Comparison of ENCODE assay signal across 9 cellular contexts in the genomic region with DNA sequence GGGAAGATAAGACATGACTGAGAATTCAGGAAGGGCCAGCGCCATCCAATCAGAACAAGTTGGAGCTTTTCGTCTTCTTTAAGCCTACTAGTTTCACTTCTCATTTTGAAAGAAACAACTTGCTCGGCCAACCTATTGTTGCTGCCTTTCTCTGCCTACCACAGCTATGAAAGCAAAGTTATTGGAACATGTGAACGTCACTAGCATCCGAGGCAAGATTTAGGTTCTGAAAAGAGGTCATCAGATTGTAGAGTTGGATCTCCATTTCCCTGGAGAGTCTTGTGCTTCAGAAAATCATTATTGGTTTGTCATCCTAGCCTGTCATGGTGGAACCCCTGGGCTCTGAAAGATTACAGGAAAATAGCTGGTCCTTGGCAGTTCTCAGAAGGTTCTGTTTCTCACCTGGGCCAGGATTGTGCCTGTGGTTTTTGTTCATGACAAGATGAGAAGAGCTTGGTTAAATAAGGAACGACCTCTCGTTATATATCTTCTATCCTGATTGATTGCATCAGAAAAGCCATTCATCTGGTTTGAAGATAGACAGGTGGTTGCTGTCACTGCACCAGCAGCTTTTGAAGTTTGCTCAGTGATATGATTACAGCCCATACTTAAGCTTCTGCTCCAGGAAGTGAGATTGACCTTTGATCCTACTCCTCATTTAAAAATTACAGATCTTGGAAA. TPM values are rescaled to one million over a fixed set of nuclear protein-coding genes. Genes with fewer than 3 reads are reported as not detected.
DNase-seq lines count a peak whose midpoint lies in the region; ATAC-seq, FAIRE-seq and TF ChIP-seq lines count a peak whose summit lies in the region.
"Had no signal": no experiment of that assay in that cellular context is flagged by ENCODE, and none has a peak within 500 bp of the region (broad histone marks: within the 10 kb centered on the region; RNA-seq: fewer than 3 reads in every experiment).

No MANE protein-coding gene starts in this region.

- no peak overlapping the region for H2BK15ac ChIP-seq in neuronal stem cell (ENCODE audit: low read length)

- SMC1A ChIA-PET in GM12878 (lab: Charles Lee; ENCODE audit: uncharacterized antibody, unreplicated experiment): interaction anchor here (0.6 to 5.9 kb wide), 9 partner anchors 9 to 1209 kb away, joined by 3 to 63 read pairs (median 3); no protein-coding TSS in a partner anchor

- H3K9ac ChIP-seq in GM12878 (ENCODE audit: control insufficient read depth, insufficient read depth, low read length) (peak overlapping the region; percentile 66), neuronal stem cell (ENCODE audit: low read depth, low read length, poor library complexity) (no peak overlapping the region)

- H3K4ac ChIP-seq in neuronal stem cell (ENCODE audit: low read length): no peak overlapping the region

- no peak for TF ChIP-seq CTCF in GM12865 (IDR thresholded peaks at IDR 0.05; ENCODE audit: insufficient read depth, low read depth, low read length, missing control alignments)
- TF ChIP-seq CTCF in GM20000 (IDR thresholded peaks at IDR 0.05; ENCODE audit: extremely low read depth, missing control alignments): no peak
- TF ChIP-seq CTCF in GM12878 (IDR thresholded peaks at IDR 0.05 in 2 of 3, conservative IDR thresholded peaks at IDR 0.05 in 1 of 3; ENCODE audit: control insufficient read depth in 2 of 3, extremely low read depth in 1 of 3, insufficient read depth in 1 of 3, low read depth in 3 of 3, low read length in 3 of 3): no peak
- no peak for TF ChIP-seq CTCF in thyroid gland (IDR thresholded peaks at IDR 0.05)

- no peaks in the 10 kb centered on the region for H3K36me3 ChIP-seq in GM12878 (ENCODE audit: control insufficient read depth in 2 of 2, insufficient read depth in 2 of 2, low read length in 1 of 2)
- no peaks in the 10 kb centered on the region for H3K36me3 ChIP-seq in thyroid gland
- no peaks in the 10 kb centered on the region for H3K36me3 ChIP-seq in aorta (ENCODE audit: control insufficient read depth in 1 of 2, insufficient read depth in 2 of 2, low read length in 1 of 2)
- H3K36me3 ChIP-seq in neuronal stem cell (replicated peaks in 1 of 2; ENCODE audit: control insufficient read depth in 2 of 2, insufficient read depth in 2 of 2, low read length in 2 of 2): no peaks in the 10 kb centered on the region

- in situ Hi-C loops in GM12878 (cut with MboI): no loop called here

- H3K4me3 ChIP-seq in GM12865 (ENCODE audit: low read depth, low read length): peak overlapping the region; percentile 24
- no peak overlapping the region for H3K4me3 ChIP-seq in GM12878
- no peak overlapping the region for H3K4me3 ChIP-seq in thyroid gland (replicated peaks in 1 of 3)
- H3K4me3 ChIP-seq in aorta (ENCODE audit: low read length in 2 of 2): no peak overlapping the region
- H3K4me3 ChIP-seq in neuronal stem cell (ENCODE audit: low read length in 2 of 2): no peak overlapping the region

- H2BK12ac ChIP-seq in neuronal stem cell (ENCODE audit: low read length): no peak overlapping the region

- POLR2A ChIA-PET in GM12878 (lab: Charles Lee): interaction anchor here (0.5 to 1.7 kb wide), 2 partner anchors 9 kb away, joined by 4 to 8 read pairs; no protein-coding TSS in a partner anchor

- peak; percentile 85 for FAIRE-seq in GM12878 (lab: Jason Lieb, UNC)

- H3K9me3 ChIP-seq in GM12878 (replicated peaks; ENCODE audit: control insufficient read depth, insufficient read depth, low read length) (no peaks in the 10 kb centered on the region; the same call in 2 of the 3 replicates), thyroid gland (no peaks in the 10 kb centered on the region), aorta (ENCODE audit: control insufficient read depth, low read length) (no peaks in the 10 kb centered on the region), neuronal stem cell (replicated peaks in 1 of 2; ENCODE audit: control insufficient read depth in 2 of 2, insufficient read depth in 1 of 2, low read depth in 1 of 2, low read length in 2 of 2) (no peaks in the 10 kb centered on the region)

- no peak overlapping the region for H3K23ac ChIP-seq in neuronal stem cell (ENCODE audit: low read depth, low read length, poor library complexity)

- H4K8ac ChIP-seq in neuronal stem cell (ENCODE audit: low read depth, low read length): no peak overlapping the region

- TF ChIP-seq RAD21 in GM12878 (IDR thresholded peaks at IDR 0.05; ENCODE audit: insufficient read depth, low read depth, low read length): no peak

- DNase-seq in GM12865 (ENCODE audit: low read depth) (peak; percentile 84), GM20000 (ENCODE audit: low spot score) (peak; percentile 19), GM12878 (ENCODE audit: low read depth, low spot score) (peak; percentile 74), left lobe of liver (ENCODE audit: low spot score) (no peak), thyroid gland (no peak), aorta (no peak), neuronal stem cell (ENCODE audit: low spot score) (no peak)

- no peaks in the 10 kb centered on the region for H4K20me1 ChIP-seq in GM12878 (ENCODE audit: control insufficient read depth, insufficient read depth)

- ATAC-seq in HG03520 (IDR thresholded peaks at IDR 0.05; ENCODE audit: unreplicated experiment) (peak; percentile 70), GM12878 (peak; percentile 60), left lobe of liver (no peak), aorta (ENCODE audit: low FRiP score) (no peak)

- 1% methylated on average over 7 of the region's 7 CpGs for WGBS in GM12878 (ENCODE audit: insufficient coverage, insufficient replicate concordance, low lambda C conversion rate, missing lambda C conversion rate)
- WGBS in thyroid gland, 2 donors: 84 to 85% methylated on average over 7 of the region's 7 CpGs
- WGBS in aorta, 2 donors: 87% methylated on average over 7 of the region's 7 CpGs
- WGBS in neuronal stem cell (ENCODE audit: extremely low coverage in 2 of 2, insufficient read length in 2 of 2, insufficient replicate concordance in 1 of 2), 2 donors: no CpG with 5 or more reads among the region's 7 CpGs

- no peaks in the 10 kb centered on the region for H3K79me2 ChIP-seq in GM12878 (ENCODE audit: control insufficient read depth, insufficient read depth, low read length)

- no peak overlapping the region for H2BK5ac ChIP-seq in neuronal stem cell (ENCODE audit: low read length)

- H4K91ac ChIP-seq in neuronal stem cell (ENCODE audit: low read depth, low read length, poor library complexity): no peak overlapping the region

- intact Hi-C loops in GM12878 (cut with micrococcal nuclease; ENCODE audit: unreplicated experiment): loop anchor here (5.0 to 10.0 kb wide), 3 partner anchors 85 to 1647 kb away; partner anchors contain the start of genes CENPN and CMC2
- intact Hi-C loops in thyroid gland (cut with DNase I): no loop called here
- intact Hi-C loops in aorta (cut with DNase I): no loop called here

- H2AFZ ChIP-seq in GM12878 (ENCODE audit: control insufficient read depth, low read depth, low read length) (peak overlapping the region; percentile 81), neuronal stem cell (ENCODE audit: low read length) (no peak overlapping the region)

- RAD21 ChIA-PET in GM12878 (lab: Charles Lee; ENCODE audit: unreplicated experiment): interaction anchor here (1.3 to 3.2 kb wide), 5 partner anchors 9 to 84 kb away, joined by 4 to 14 read pairs (median 5); no protein-coding TSS in a partner anchor

- CTCF ChIA-PET in GM12878 (lab: Yijun Ruan, JAX): interaction anchor here (1.2 to 10.3 kb wide), 4 partner anchors 11 to 22 kb away, joined by 5 to 100 read pairs (median 6); no protein-coding TSS in a partner anchor

- H3K27me3 ChIP-seq in GM12878 (replicated peaks in 1 of 2; ENCODE audit: control insufficient read depth in 2 of 2, insufficient read depth in 2 of 2, low read length in 1 of 2) (no peaks in the 10 kb centered on the region), thyroid gland (no peaks in the 10 kb centered on the region), aorta (ENCODE audit: control insufficient read depth in 1 of 2, insufficient read depth in 2 of 2, low read length in 1 of 2) (no peaks in the 10 kb centered on the region), neuronal stem cell (ENCODE audit: control insufficient read depth in 3 of 3, insufficient read depth in 3 of 3, low read depth in 1 of 3, low read length in 3 of 3) (no peaks in the 10 kb centered on the region)

- H3K27ac ChIP-seq in GM12878 (ENCODE audit: control insufficient read depth, insufficient read depth): peak overlapping the region; percentile 96
- no peak overlapping the region for H3K27ac ChIP-seq in thyroid gland
- no peak overlapping the region for H3K27ac ChIP-seq in aorta (ENCODE audit: low read depth in 1 of 2, low read length in 2 of 2)
- H3K27ac ChIP-seq in neuronal stem cell (replicated peaks; ENCODE audit: low read length): no peak overlapping the region

- H3K4me1 ChIP-seq in GM12878 (ENCODE audit: control insufficient read depth, insufficient read depth, low read length) (peaks cover 56% of the 10 kb centered on the region), thyroid gland (peaks cover 0 to 6% of the 10 kb centered on the region in 2 donors), aorta (ENCODE audit: control insufficient read depth in 1 of 2, insufficient read depth in 2 of 2, low read length in 2 of 2) (peaks cover 0 to 23% of the 10 kb centered on the region in 2 donors), neuronal stem cell (ENCODE audit: control insufficient read depth in 2 of 2, insufficient read depth in 1 of 2, low read depth in 1 of 2, low read length in 2 of 2) (peaks cover 0 to 2% of the 10 kb centered on the region in 2 donors)

- no peaks in the 10 kb centered on the region for H3K79me1 ChIP-seq in neuronal stem cell (ENCODE audit: low read depth, low read length)

- H2AK5ac ChIP-seq in neuronal stem cell (ENCODE audit: low read depth, low read length): no peak overlapping the region

- TF ChIP-seq EP300 in GM12878 (IDR thresholded peaks at IDR 0.05; ENCODE audit: borderline replicate concordance in 1 of 2, control insufficient read depth in 1 of 2, low read depth in 2 of 2, low read length in 2 of 2): peak; percentile 64 to 71; a peak in 3 of 4 replicates

- no peak overlapping the region for H3K14ac ChIP-seq in neuronal stem cell (ENCODE audit: low read length)

- TF ChIP-seq POLR2A in GM12878 (IDR thresholded peaks at IDR 0.05; ENCODE audit: low read depth, low read length): peak; percentile 44
- no peak for TF ChIP-seq POLR2A in thyroid gland (IDR thresholded peaks at IDR 0.05)

- H3K18ac ChIP-seq in neuronal stem cell (ENCODE audit: low read length): no peak overlapping the region

- H2BK120ac ChIP-seq in neuronal stem cell (ENCODE audit: low read depth, low read length): no peak overlapping the region

- BruUV-seq in GM12878 (replicated peaks; lab: Mats Ljungman, UMichigan): TSS peak; percentile 80

- H3K4me2 ChIP-seq in GM12878 (ENCODE audit: control insufficient read depth, insufficient read depth) (peak overlapping the region; percentile 88), neuronal stem cell (ENCODE audit: insufficient read depth, low read length, poor library complexity, severe bottlenecking) (no peak overlapping the region)

RNA-seq across cellular contexts. Expression of gene CDH13, which starts 25.3 kb away (rescaled TPM):
- not detected in 2 replicates for total RNA-seq in GM12878 (2013; cell fraction: nucleolus; rRNA removed)
- total RNA-seq in GM12878 (2014; rRNA removed) (not detected in 2 replicates), GM12878 (2014; rRNA removed; fragmentation: Illumina TruSeq; extraction: Trizol) (not detected in 2 replicates), GM12878 (2021) (not detected in 2 replicates), left lobe of liver (0.18 TPM), thyroid gland (10 to 100 TPM in 1 of 4 donors, 1 to 10 TPM in 3; 3.4 to 14.8 (median 6.5) TPM), aorta (100 to 1,000 TPM; 159 to 265 TPM)
- not detected for polyA plus RNA-seq in GM12878 (2011; ENCODE audit: low read depth)
- polyA plus RNA-seq in GM12878 (2011; rRNA removed) (0.04 and 0.05 TPM in 2 replicates), GM12878 (2014; fragmentation: Illumina TruSeq; extraction: Trizol) (under 0.01 and 0.02 TPM in 2 replicates), GM12878 (2014; fragmentation: Nextera tagmentation; extraction: Ambion mirVana) (not detected), GM12878 (2014; rRNA removed) (0.28 TPM in 1 of 2 replicates, not detected in the other), GM12878 (2016; fragmentation: Nextera tagmentation; extraction: Ambion mirVana) (not detected), aorta (100 to 1,000 TPM in 1 of 2 donors, 10 to 100 TPM in 1; 58.9 to 157 TPM)
- polyA plus RNA-seq in GM12878 (2011; cell fraction: cytosol; rRNA removed): 0.03 and 0.05 TPM in 2 replicates
- polyA plus RNA-seq in GM12878 (2011; cell fraction: nucleus; rRNA removed): 0.03 and 0.04 TPM in 2 replicates
- polyA plus RNA-seq in GM12878 (2012): 0.26 and 0.28 TPM in 2 replicates
- polyA minus RNA-seq in GM12878 (2011; rRNA and poly(A)+ RNA removed): 0.98 TPM in 1 of 2 replicates, not detected in the other
- not detected in 2 replicates for polyA minus RNA-seq in GM12878 (2011; cell fraction: cytosol; rRNA and poly(A)+ RNA removed)
- 0.10 TPM in 1 of 2 replicates, not detected in the other for polyA minus RNA-seq in GM12878 (2011; cell fraction: nucleus; rRNA and poly(A)+ RNA removed)
- polyA plus RNA-seq in neuronal stem cell (2013, experiment 1 of 2): 1.0 TPM
- 0.75 TPM for polyA plus RNA-seq in neuronal stem cell (2013, experiment 2 of 2)
- total RNA-seq: activated CD8-positive, alpha-beta memory T cell treated with anti-CD3 and anti-CD28 coated beads for 36 hours had no signal

Comparison
In these comparisons a context has a peak if more than half of its experiments do, and no peak if none do; other contexts are left out.
1. DNase-seq: peak in GM12865 (single experiment), GM20000 (single experiment) and GM12878 (single experiment); none in left lobe of liver (single experiment), thyroid gland (0 of 2), aorta (0 of 2) and neuronal stem cell (single experiment).
2. ATAC-seq: peak in HG03520 (single experiment) and GM12878 (single experiment); none in left lobe of liver (single experiment) and aorta (single experiment).
3. RNA of gene CDH13, which starts 25.3 kb away (total RNA-seq): 159 to 265 TPM in aorta; 3.4 to 14.8 TPM in thyroid gland, 0.18 TPM in left lobe of liver (single experiment) and not detected in GM12878; every median in the first group is over 10 times any median in the second.